In genomic region chr9:95197692-95198271, GRCh38 we compare ENCODE assay signal across 12 cellular contexts.
DNase-seq lines count a peak whose midpoint lies in the region; ATAC-seq and TF ChIP-seq lines count a peak whose summit lies in the region.
"Had no signal": no experiment of that assay in that cellular context is flagged by ENCODE, and none has a peak within 500 bp of the region (broad histone marks: within the 10 kb centered on the region; RNA-seq: fewer than 3 reads in every experiment).

No MANE protein-coding gene starts in this region.

- ATAC-seq in GM18858 (IDR thresholded peaks at IDR 0.05; ENCODE audit: unreplicated experiment), result no peak
- ATAC-seq in GM18868 (IDR thresholded peaks at IDR 0.05; ENCODE audit: unreplicated experiment), result no peak
- ATAC-seq: gastrocnemius medialis had no signal

- H3K27me3 ChIP-seq in transverse colon, result no peaks in the 10 kb centered on the region
- H3K27me3 ChIP-seq: BLaER1 treated with 17β-estradiol and CSF1 and Interleukin-3, amounts not matched to agents 10 nM and 100 nM; gastrocnemius medialis had no signal

- no peaks in the 10 kb centered on the region for H3K36me3 ChIP-seq in transverse colon
- H3K36me3 ChIP-seq: BLaER1 treated with 17β-estradiol and CSF1 and Interleukin-3, amounts not matched to agents 10 nM and 100 nM; gastrocnemius medialis had no signal

- no peak for TF ChIP-seq EP300 in transverse colon (IDR thresholded peaks at IDR 0.05; ENCODE audit: low read depth)

- peaks cover 0 to 6% (median 3%) of the 10 kb centered on the region in 4 donors for H3K4me1 ChIP-seq in transverse colon
- H3K4me1 ChIP-seq: gastrocnemius medialis had no signal

- 54% methylated on average over 3 of the region's 3 CpGs; no CpG with 5 or more reads in 1 of the 2 donors for WGBS in transverse colon (ENCODE audit: low coverage in 1 of 2), 2 donors

- H3K27ac ChIP-seq in transverse colon, result no peak overlapping the region
- H3K27ac ChIP-seq: BLaER1 treated with 17β-estradiol and CSF1 and Interleukin-3, amounts not matched to agents 10 nM and 100 nM; gastrocnemius medialis had no signal

- in situ Hi-C loops in transverse colon (cut with MboI; ENCODE audit: low pct_ligation_motif_present in 1 of 4, low pct_unique_long_range_greater_than_20kb in 1 of 4, low sequenced_read_pairs in 3 of 4), result no loop called here

- DNase-seq in A172 (ENCODE audit: low spot score), result peak; percentile 49
- peak; percentile 29 for DNase-seq in HFF-Myc (ENCODE audit: extremely low read depth, low read depth)
- peak; percentile 94 for DNase-seq in astrocyte of the hippocampus (ENCODE audit: low read depth, low spot score)
- DNase-seq in hepatic stellate cell (ENCODE audit: low spot score), result peak; percentile 66
- no peak for DNase-seq in kidney glomerular epithelial cell (lab: John Stamatoyannopoulos, UW)
- no peak for DNase-seq in transverse colon
- DNase-seq: amniotic stem cell; gastrocnemius medialis; stimulated activated CD4-positive, alpha-beta T cell treated with anti-CD3 and anti-CD28 coated beads, Interleukin-12 subunit alpha, Interleukin-12 subunit beta, amount 100 ng/mL, for 4 hours had no signal

- H3K9me3 ChIP-seq in transverse colon, result no peaks in the 10 kb centered on the region
- H3K9me3 ChIP-seq: gastrocnemius medialis had no signal

- TF ChIP-seq CTCF in HFF-Myc (IDR thresholded peaks at IDR 0.05; ENCODE audit: low read depth, low read length, missing control alignments) (no peak), transverse colon (IDR thresholded peaks at IDR 0.05) (no peak)

- intact Hi-C loops in transverse colon (cut with DNase I; ENCODE audit: low total_unique reads), result no loop called here

- no peak for TF ChIP-seq POLR2A in transverse colon (IDR thresholded peaks at IDR 0.05)

- H3K4me3 ChIP-seq in HFF-Myc (replicated peaks; ENCODE audit: low read depth, low read length) (no peak overlapping the region), transverse colon (no peak overlapping the region)
- H3K4me3 ChIP-seq: BLaER1 treated with 17β-estradiol and CSF1 and Interleukin-3, amounts not matched to agents 10 nM and 100 nM; gastrocnemius medialis had no signal

Comparison
In these comparisons a context has a peak if more than half of its experiments do, and no peak if none do; other contexts are left out.
1. DNase-seq: peak in A172 (single experiment), HFF-Myc (single experiment), astrocyte of the hippocampus (single experiment) and hepatic stellate cell (single experiment); none in kidney glomerular epithelial cell (single experiment) and transverse colon (single experiment).